In genomic region chr1:206575165-206575893, GRCh38 we compare ENCODE assay signal across 9 cellular contexts. TPM values are rescaled to one million over a fixed set of nuclear protein-coding genes. Genes with fewer than 3 reads are reported as not detected.
DNase-seq lines count a peak whose midpoint lies in the region; ATAC-seq and TF ChIP-seq lines count a peak whose summit lies in the region.
"Had no signal": no experiment of that assay in that cellular context is flagged by ENCODE, and none has a peak within 500 bp of the region (broad histone marks: within the 10 kb centered on the region; RNA-seq: fewer than 3 reads in every experiment).

No MANE protein-coding gene starts in this region.

- H3K27me3 ChIP-seq in esophagus muscularis mucosa, result no peaks in the 10 kb centered on the region

- H3K36me3 ChIP-seq in esophagus muscularis mucosa, result peaks cover 0 to 8% (median 0%) of the 10 kb centered on the region in 4 donors

- intact Hi-C loops in esophagus muscularis mucosa (cut with DNase I), result no loop called here

- H3K4me3 Mint-ChIP-seq in T-helper 2 cell treated with Interferon-gamma antibody and Interleukin-4, amounts not matched to agents 5 μg/mL and 100 μg/mL, for 36 hours, result peak overlapping the region; percentile 78

- H3K27ac Mint-ChIP-seq in T-helper 2 cell treated with Interferon-gamma antibody and Interleukin-4, amounts not matched to agents 5 μg/mL and 100 μg/mL, for 36 hours, result peak overlapping the region; percentile 95

- H3K4me3 ChIP-seq in esophagus muscularis mucosa, result no peak overlapping the region

- ATAC-seq in GM21381 (IDR thresholded peaks at IDR 0.05; ENCODE audit: unreplicated experiment), result no peak
- ATAC-seq: HCT116 had no signal

- DNase-seq in Ammon's horn (ENCODE audit: low spot score), result peak; percentile 79
- DNase-seq in H4 (ENCODE audit: low spot score), result peak; percentile 63
- peak; percentile 61 for DNase-seq in T-helper 2 cell treated with Interferon-gamma antibody and Interleukin-4, amounts not matched to agents 5 μg/mL and 100 μg/mL, for 36 hours (ENCODE audit: low spot score)
- no peak for DNase-seq in esophagus muscularis mucosa (ENCODE audit: extremely low spot score)
- peak; percentile 90 for DNase-seq in pons (ENCODE audit: low spot score)
- DNase-seq in GM19240 (ENCODE audit: insufficient read length, low spot score), result no peak
- DNase-seq in RKO (ENCODE audit: low spot score), result no peak

- H3K36me3 Mint-ChIP-seq in T-helper 2 cell treated with Interferon-gamma antibody and Interleukin-4, amounts not matched to agents 5 μg/mL and 100 μg/mL, for 36 hours (ENCODE audit: low read depth), result peaks cover 87% of the 10 kb centered on the region

- no peaks in the 10 kb centered on the region for H3K27me3 Mint-ChIP-seq in T-helper 2 cell treated with Interferon-gamma antibody and Interleukin-4, amounts not matched to agents 5 μg/mL and 100 μg/mL, for 36 hours (ENCODE audit: low read depth)

- H3K27ac ChIP-seq in esophagus muscularis mucosa (replicated peaks in 1 of 4), result peak overlapping the region in 3 of 4 donors; percentile 18 to 59 (median 56)

- H3K4me1 Mint-ChIP-seq in T-helper 2 cell treated with Interferon-gamma antibody and Interleukin-4, amounts not matched to agents 5 μg/mL and 100 μg/mL, for 36 hours (ENCODE audit: low read depth), result peaks cover 92% of the 10 kb centered on the region

- WGBS in esophagus muscularis mucosa, result 49% methylated on average over 11 of the region's 11 CpGs

- no peak for TF ChIP-seq CTCF in esophagus muscularis mucosa (IDR thresholded peaks at IDR 0.05)

- no peak for TF ChIP-seq POLR2A in esophagus muscularis mucosa (IDR thresholded peaks at IDR 0.05; ENCODE audit: low read depth)

- no peaks in the 10 kb centered on the region for H3K9me3 ChIP-seq in esophagus muscularis mucosa

- H3K4me1 ChIP-seq in esophagus muscularis mucosa, result peaks cover 10 to 30% (median 21%) of the 10 kb centered on the region in 4 donors

- no peaks in the 10 kb centered on the region for H3K9me3 Mint-ChIP-seq in T-helper 2 cell treated with Interferon-gamma antibody and Interleukin-4, amounts not matched to agents 5 μg/mL and 100 μg/mL, for 36 hours

- no peak for TF ChIP-seq EP300 in esophagus muscularis mucosa (IDR thresholded peaks at IDR 0.05)

RNA-seq across cellular contexts. Expression of gene EIF2D, which starts 36.9 kb away (rescaled TPM):
- 43.3 and 45.4 TPM in 2 replicates for total RNA-seq in H4 (2014; rRNA removed; shearing (Covaris generic))
- 10 to 100 TPM; 40.3 to 50.0 (median 47.9) TPM for total RNA-seq in esophagus muscularis mucosa

Comparison
In these comparisons a context has a peak if more than half of its experiments do, and no peak if none do; other contexts are left out.
1. DNase-seq: peak in Ammon's horn (single experiment), H4 (single experiment), T-helper 2 cell treated with Interferon-gamma antibody and Interleukin-4, amounts not matched to agents 5 μg/mL and 100 μg/mL, for 36 hours (single experiment) and pons (single experiment); none in esophagus muscularis mucosa (single experiment), GM19240 (single experiment) and RKO (single experiment).